19 cellular contexts compared by ENCODE assay signal in genomic region chr9:90249094-90249493, GRCh38.
"Had no signal": no experiment of that assay in that cellular context is flagged by ENCODE, and none has a peak within 500 bp of the region (broad histone marks: within the 10 kb centered on the region; RNA-seq: fewer than 3 reads in every experiment).

No MANE protein-coding gene starts in this region.

- DNase-seq: KBM-7, MG63, NCI-H1105, NCI-H1417, NCI-H1436 treated with DMSO at 0.1 percent for 48 hours, NCI-H1694, NCI-H187 treated with DMSO at 0.1 percent for 48 hours, NCI-H2029 treated with DMSO at 0.1 percent for 48 hours, NCI-H2171 treated with DMSO at 0.1 percent for 48 hours, NCI-H345, NCI-H510A, NCI-H524 treated with DMSO at 0.1 percent for 48 hours, NCI-H82, Right ventricle myocardium superior, RPMI8226, SIG-M5, T-cell had no signal

- H3K4me1 ChIP-seq: SJSA1 had no signal

- H3K9me3 ChIP-seq: MG63, SJSA1 had no signal

- H3K36me3 ChIP-seq: MG63, SJSA1 had no signal

- H3K27ac ChIP-seq: SJSA1, SK-N-MC had no signal

- H3K4me3 ChIP-seq: MG63, SJSA1, SK-N-MC had no signal

- H3K27me3 ChIP-seq: MG63, SJSA1 had no signal

- ATAC-seq: T-cell had no signal
